Comparison of ENCODE assay signal across 8 cellular contexts in the genomic region with DNA sequence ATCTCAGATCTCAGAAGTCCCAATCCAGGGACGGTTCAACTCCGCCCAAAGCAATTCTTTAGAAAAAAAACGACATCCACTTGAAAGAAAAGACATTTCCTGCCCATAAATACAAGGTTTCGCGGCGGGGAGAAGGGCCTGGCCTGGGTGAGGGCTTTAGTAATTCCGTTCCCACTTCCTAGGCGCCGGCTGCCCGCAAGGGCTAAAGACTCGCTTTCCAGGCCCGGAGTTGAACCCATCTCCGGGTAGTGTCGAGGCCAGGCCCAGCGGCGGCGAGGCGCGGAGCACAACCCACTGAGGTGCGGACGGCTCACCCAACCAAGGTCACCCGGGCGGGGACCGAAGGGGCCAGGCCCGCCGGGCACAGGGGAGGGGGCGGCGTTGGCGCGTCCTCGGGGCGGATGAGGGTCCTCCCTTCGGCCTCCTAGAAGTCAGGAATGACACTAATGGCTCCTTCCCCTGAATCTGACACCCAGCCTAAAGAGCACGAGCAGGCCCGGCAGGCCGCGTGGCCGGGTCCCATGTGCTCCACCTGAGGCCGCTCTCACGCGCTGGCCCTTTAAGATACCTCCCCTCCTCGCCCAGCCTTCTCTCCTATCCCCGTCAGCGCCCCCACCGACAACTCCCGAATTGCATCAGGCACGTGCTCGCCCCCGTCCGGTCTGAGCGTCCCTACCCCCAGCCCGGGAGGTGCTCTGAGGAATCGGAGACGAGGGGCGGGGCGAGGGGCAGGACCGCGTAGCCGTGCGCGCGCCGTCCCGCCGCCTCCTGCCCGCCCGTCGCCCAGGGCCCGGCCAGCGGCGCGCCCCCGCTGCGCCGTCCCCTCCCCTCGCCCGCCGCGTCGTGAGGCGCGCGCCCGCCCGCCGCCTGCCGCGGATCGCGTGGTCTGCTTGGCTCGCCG. TPM values are rescaled to one million over a fixed set of nuclear protein-coding genes. Genes with fewer than 3 reads are reported as not detected.
DNase-seq lines count a peak whose midpoint lies in the region; ATAC-seq and TF ChIP-seq lines count a peak whose summit lies in the region.

No MANE protein-coding gene starts in this region.

- TF ChIP-seq CTCF in GM12865 (IDR thresholded peaks at IDR 0.05; ENCODE audit: insufficient read depth, low read depth, low read length, missing control alignments) = peak; percentile 42
- peak; percentile 48 for TF ChIP-seq CTCF in SK-N-SH (IDR thresholded peaks at IDR 0.05)
- peak in 1 of 3 donors; percentile 15 for TF ChIP-seq CTCF in omental fat pad (IDR thresholded peaks at IDR 0.05)
- peak; percentile 17 to 59 (median 21) for TF ChIP-seq CTCF in testis (IDR thresholded peaks at IDR 0.05)

- POLR2A ChIA-PET in SK-N-SH (lab: Yijun Ruan, JAX) = interaction anchor here (0.6 kb wide), 1 partner anchor 85 kb away, joined by 3 read pairs; no protein-coding TSS in a partner anchor

- H3K4me3 ChIP-seq in GM12865 (ENCODE audit: low read depth, low read length) (peak overlapping the region; percentile 82), SK-N-SH (ENCODE audit: low read depth in 2 of 2, low read length in 1 of 2) (peak overlapping the region; percentile 66 to 94), testis (peak overlapping the region; percentile 90 to 99)

- ATAC-seq in HG02623 (IDR thresholded peaks at IDR 0.05; ENCODE audit: unreplicated experiment) (peak; percentile 89), omental fat pad (ENCODE audit: low FRiP score) (peak; percentile 96)

- no peaks in the 10 kb centered on the region for H3K27me3 ChIP-seq in SK-N-SH (ENCODE audit: insufficient read depth)
- H3K27me3 ChIP-seq in testis = no peaks in the 10 kb centered on the region

- peak overlapping the region; percentile 44 to 92 for H3K27ac ChIP-seq in SK-N-SH (ENCODE audit: low read depth in 2 of 2, low read length in 1 of 2)
- peak overlapping the region; percentile 99 for H3K27ac ChIP-seq in testis

- intact Hi-C loops in testis (cut with DNase I; ENCODE audit: low total_unique reads) = loop anchor here (5.0 to 10.0 kb wide), 2 partner anchors 70 to 103 kb away; partner anchors contain the start of gene CNOT8

- no peaks in the 10 kb centered on the region for H3K9me2 ChIP-seq in SK-N-SH

- H3K9me3 ChIP-seq in SK-N-SH (no peaks in the 10 kb centered on the region), testis (no peaks in the 10 kb centered on the region)

- peak overlapping the region; percentile 99 for H3K27ac Mint-ChIP-seq in activated naive CD8-positive, alpha-beta T cell

- H3K9me3 Mint-ChIP-seq in activated naive CD8-positive, alpha-beta T cell (ENCODE audit: low read depth) = no peaks in the 10 kb centered on the region

- TF ChIP-seq POLR2A in testis (IDR thresholded peaks at IDR 0.05) = peak; percentile 58

- H4K20me1 ChIP-seq in SK-N-SH (ENCODE audit: insufficient read depth) = peaks cover 32% of the 10 kb centered on the region

- CTCF ChIA-PET in SK-N-SH (lab: Yijun Ruan, JAX) = interaction anchor here (1.0 to 1.9 kb wide), 2 partner anchors 14 to 233 kb away, joined by 3 to 5 read pairs; no protein-coding TSS in a partner anchor

- H3K36me3 ChIP-seq in SK-N-SH (replicated peaks in 1 of 2; ENCODE audit: control insufficient read depth in 1 of 2, insufficient read depth in 2 of 2, low read length in 1 of 2) = no peaks in the 10 kb centered on the region
- no peaks in the 10 kb centered on the region for H3K36me3 ChIP-seq in testis (ENCODE audit: low read depth, missing control alignments)

- H3K4me1 Mint-ChIP-seq in activated naive CD8-positive, alpha-beta T cell (ENCODE audit: low read depth) = peaks cover 38% of the 10 kb centered on the region

- no peaks in the 10 kb centered on the region for H3F3A ChIP-seq in SK-N-SH (replicated peaks; ENCODE audit: insufficient read depth)

- H3K36me3 Mint-ChIP-seq in activated naive CD8-positive, alpha-beta T cell = peaks cover 5% of the 10 kb centered on the region

- H3K4me1 ChIP-seq in SK-N-SH (ENCODE audit: control insufficient read depth in 1 of 2, insufficient read depth in 2 of 2, low read depth in 1 of 2, low read length in 1 of 2) = peaks cover 15 to 21% of the 10 kb centered on the region in 2 experiments
- peaks cover 27% of the 10 kb centered on the region for H3K4me1 ChIP-seq in testis

- TF ChIP-seq RAD21 in SK-N-SH (IDR thresholded peaks at IDR 0.05; ENCODE audit: low read length) = peak; percentile 47

- H3K27me3 Mint-ChIP-seq in activated naive CD8-positive, alpha-beta T cell = no peaks in the 10 kb centered on the region

- peak overlapping the region; percentile 96 for H3K4me2 ChIP-seq in SK-N-SH

- DNase-seq in GM12865 (ENCODE audit: low read depth) = peak; percentile 100
- peak; percentile 96 for DNase-seq in NCI-H1092 (lab: John Stamatoyannopoulos, UW)
- peak; percentile 99 for DNase-seq in SK-N-SH
- peak; percentile 100 for DNase-seq in glomerular visceral epithelial cell (ENCODE audit: extremely low spot score)
- DNase-seq in omental fat pad (ENCODE audit: low spot score) = peak; percentile 96
- peak; percentile 100 for DNase-seq in testis

- H3K79me2 ChIP-seq in SK-N-SH (ENCODE audit: insufficient read depth) = peaks cover 42% of the 10 kb centered on the region

- H2AFZ ChIP-seq in SK-N-SH (ENCODE audit: low read depth) = peak overlapping the region; percentile 97

- H3K4me3 Mint-ChIP-seq in activated naive CD8-positive, alpha-beta T cell = peak overlapping the region; percentile 91

- 0 out of 4 replicates have a peak, but pooled peaks of 1 of the 2 experiments have one; percentile 18 for TF ChIP-seq EP300 in SK-N-SH (IDR thresholded peaks at IDR 0.05; ENCODE audit: borderline replicate concordance in 1 of 2, low read depth in 1 of 2, low read length in 1 of 2)

- WGBS in SK-N-SH (ENCODE audit: low lambda C conversion rate) = 27% methylated on average over 25 of the region's 92 CpGs
- WGBS in testis, 2 donors = 0 to 1% methylated on average over 26 to 59 of the region's 92 CpGs

- peak overlapping the region; percentile 93 for H3K9ac ChIP-seq in SK-N-SH

TF ChIP-seq in SK-N-SH, 30 proteins besides CTCF, POLR2A, EP300 and RAD21 (continues in another document):
- TF ChIP-seq JUND (IDR thresholded peaks at IDR 0.05) (no peak), YY1 (IDR thresholded peaks at IDR 0.05; ENCODE audit: low read depth) (0 out of 2 replicates have a peak, but pooled peaks have one; percentile 6), CHD2 (IDR thresholded peaks at IDR 0.05; ENCODE audit: low read length, partially characterized antibody) (peak; percentile 45), TEAD4 (IDR thresholded peaks at IDR 0.05; ENCODE audit: borderline replicate concordance, insufficient read depth) (no peak), RCOR1 (IDR thresholded peaks at IDR 0.05; ENCODE audit: low read length) (0 out of 2 replicates have a peak, but pooled peaks have one; percentile 39), SMC3 (IDR thresholded peaks at IDR 0.05; ENCODE audit: low read depth, low read length) (no peak; the same call in 1 of the 2 replicates), GABPA (IDR thresholded peaks at IDR 0.05; ENCODE audit: low read depth) (no peak), MXI1 (IDR thresholded peaks at IDR 0.05; ENCODE audit: low read depth, low read length) (peak; percentile 96), POLR2AphosphoS5 (IDR thresholded peaks at IDR 0.05; ENCODE audit: low read depth, low read length) (0 out of 2 replicates have a peak, but pooled peaks have one; percentile 30), MAX (IDR thresholded peaks at IDR 0.05; ENCODE audit: low read depth) (peak; percentile 99)
- TF ChIP-seq, protein P1, sequence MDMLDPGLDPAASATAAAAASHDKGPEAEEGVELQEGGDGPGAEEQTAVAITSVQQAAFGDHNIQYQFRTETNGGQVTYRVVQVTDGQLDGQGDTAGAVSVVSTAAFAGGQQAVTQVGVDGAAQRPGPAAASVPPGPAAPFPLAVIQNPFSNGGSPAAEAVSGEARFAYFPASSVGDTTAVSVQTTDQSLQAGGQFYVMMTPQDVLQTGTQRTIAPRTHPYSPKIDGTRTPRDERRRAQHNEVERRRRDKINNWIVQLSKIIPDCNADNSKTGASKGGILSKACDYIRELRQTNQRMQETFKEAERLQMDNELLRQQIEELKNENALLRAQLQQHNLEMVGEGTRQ (IDR thresholded peaks at IDR 0.05; ENCODE audit: borderline replicate concordance, low read depth, low read length) = peak; percentile 49; the same call in 1 of the 2 replicates
- TF ChIP-seq, protein P2, sequence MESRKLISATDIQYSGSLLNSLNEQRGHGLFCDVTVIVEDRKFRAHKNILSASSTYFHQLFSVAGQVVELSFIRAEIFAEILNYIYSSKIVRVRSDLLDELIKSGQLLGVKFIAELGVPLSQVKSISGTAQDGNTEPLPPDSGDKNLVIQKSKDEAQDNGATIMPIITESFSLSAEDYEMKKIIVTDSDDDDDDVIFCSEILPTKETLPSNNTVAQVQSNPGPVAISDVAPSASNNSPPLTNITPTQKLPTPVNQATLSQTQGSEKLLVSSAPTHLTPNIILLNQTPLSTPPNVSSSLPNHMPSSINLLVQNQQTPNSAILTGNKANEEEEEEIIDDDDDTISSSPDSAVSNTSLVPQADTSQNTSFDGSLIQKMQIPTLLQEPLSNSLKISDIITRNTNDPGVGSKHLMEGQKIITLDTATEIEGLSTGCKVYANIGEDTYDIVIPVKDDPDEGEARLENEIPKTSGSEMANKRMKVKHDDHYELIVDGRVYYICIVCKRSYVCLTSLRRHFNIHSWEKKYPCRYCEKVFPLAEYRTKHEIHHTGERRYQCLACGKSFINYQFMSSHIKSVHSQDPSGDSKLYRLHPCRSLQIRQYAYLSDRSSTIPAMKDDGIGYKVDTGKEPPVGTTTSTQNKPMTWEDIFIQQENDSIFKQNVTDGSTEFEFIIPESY (IDR thresholded peaks at IDR 0.05; ENCODE audit: borderline replicate concordance, low read depth) = peak; percentile 12; the same call in 1 of the 2 replicates
- TF ChIP-seq, protein P3, sequence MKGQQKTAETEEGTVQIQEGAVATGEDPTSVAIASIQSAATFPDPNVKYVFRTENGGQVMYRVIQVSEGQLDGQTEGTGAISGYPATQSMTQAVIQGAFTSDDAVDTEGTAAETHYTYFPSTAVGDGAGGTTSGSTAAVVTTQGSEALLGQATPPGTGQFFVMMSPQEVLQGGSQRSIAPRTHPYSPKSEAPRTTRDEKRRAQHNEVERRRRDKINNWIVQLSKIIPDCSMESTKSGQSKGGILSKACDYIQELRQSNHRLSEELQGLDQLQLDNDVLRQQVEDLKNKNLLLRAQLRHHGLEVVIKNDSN (IDR thresholded peaks at IDR 0.05; ENCODE audit: borderline replicate concordance, low read depth) = peak; percentile 69; the same call in 1 of the 2 replicates

RNA-seq across cellular contexts. Expression of gene LARP1, which starts 0.5 kb away (rescaled TPM):
- polyA plus RNA-seq in SK-N-SH (2012; rRNA removed) (38.5 and 57.4 TPM in 2 replicates), testis (ENCODE audit: insufficient read depth, low read depth, low replicate concordance) (118 TPM)
- 46.5 and 58.5 TPM in 2 replicates for polyA plus RNA-seq in SK-N-SH (2012; cell fraction: cytosol; rRNA removed)
- polyA plus RNA-seq in SK-N-SH (2012; cell fraction: nucleus; rRNA removed) = 85.9 and 98.2 TPM in 2 replicates
- total RNA-seq in omental fat pad (100 to 1,000 TPM in 2 of 4 donors, 10 to 100 TPM in 2; 80.5 to 155 (median 106) TPM), testis (100 to 1,000 TPM; 169 to 174 TPM)

Comparison
In these comparisons a context has a peak if more than half of its experiments do, and no peak if none do; other contexts are left out.
1. Peak in every context shown above with its lines: DNase-seq, ATAC-seq, H3K4me3 ChIP-seq and H3K27ac ChIP-seq.